Comparison of ENCODE assay signal across 24 cellular contexts in genomic region chr21:14072761-14073535, GRCh38.
"Had no signal": no experiment of that assay in that cellular context is flagged by ENCODE, and none has a peak within 500 bp of the region (broad histone marks: within the 10 kb centered on the region; RNA-seq: fewer than 3 reads in every experiment).

No MANE protein-coding gene starts in this region.

- ATAC-seq: esophagus mucosa; left lobe of liver; mucosa of descending colon; natural killer cell treated with Interleukin-12 subunit alpha and Interleukin-12 subunit beta and Interleukin-15 and Interleukin-18, amount 100 ng/mL, for 72 hours; stimulated activated memory B cell treated with anti-CD40 and anti-IgM and Interleukin-4, amounts not matched to agents 10 μg/mL and 1 μg/mL and 100 μg/mL, for 72 hours had no signal

- H3K4me1 ChIP-seq: stomach, tibial nerve had no signal

- H3K27me3 ChIP-seq: stomach, tibial nerve had no signal

- H3K4me3 ChIP-seq: lung, mucosa of descending colon, smooth muscle cell, stomach, tibial nerve had no signal

- DNase-seq: activated CD4-positive, alpha-beta T cell treated with anti-CD3 and anti-CD28 coated beads for 4 hours; activated CD4-positive, alpha-beta T cell treated with anti-CD3 and anti-CD28 coated beads, Interleukin-2, amount 50 U/mL, for 48 hours; activated CD8-positive, alpha-beta memory T cell treated with anti-CD3 and anti-CD28 coated beads, Interleukin-2, amount 50 U/mL, for 4 hours; activated gamma-delta T cell treated with Interleukin-2 at 50 U/mL for 16 hours; activated naive CD4-positive, alpha-beta T cell treated with anti-CD3 and anti-CD28 coated beads, Interleukin-2, amount 50 U/mL, for 16 hours; activated T-cell treated with anti-CD3 and anti-CD28 coated beads, Interleukin-2, amount 50 U/mL, for 24 hours; amygdala; caudate nucleus; foreskin fibroblast; hippocampal formation; kidney glomerular epithelial cell; mesendoderm; mucosa of descending colon; stimulated activated CD4-positive, alpha-beta T cell treated with anti-CD3 and anti-CD28 coated beads, Interleukin-1b, Interleukin-23, amount 100 ng/mL, for 48 hours; stimulated activated CD4-positive, alpha-beta T cell treated with anti-CD3 and anti-CD28 coated beads, Interleukin-4, amount 100 ng/mL, for 4 hours; stimulated activated CD8-positive, alpha-beta memory T cell treated with anti-CD3 and anti-CD28 coated beads, Interleukin-4, amount 100 ng/mL, for 48 hours had no signal

- H3K27ac ChIP-seq: stomach, tibial nerve had no signal
